Comparison of ENCODE assay signal across 20 cellular contexts in genomic region chr18:49025767-49026500, GRCh38.
DNase-seq lines count a peak whose midpoint lies in the region; ATAC-seq and TF ChIP-seq lines count a peak whose summit lies in the region.
"Had no signal": no experiment of that assay in that cellular context is flagged by ENCODE, and none has a peak within 500 bp of the region (broad histone marks: within the 10 kb centered on the region; RNA-seq: fewer than 3 reads in every experiment).

No MANE protein-coding gene starts in this region.

- H3K27me3 ChIP-seq in WERI-Rb-1 (ENCODE audit: insufficient read depth, low read depth, severe bottlenecking), result no peaks in the 10 kb centered on the region

- no peak overlapping the region for H3K4me3 ChIP-seq in WERI-Rb-1 (ENCODE audit: low read depth, low read length)

- ATAC-seq in GM21423 (IDR thresholded peaks at IDR 0.05; ENCODE audit: unreplicated experiment) (no peak), HG02840 (IDR thresholded peaks at IDR 0.05; ENCODE audit: low FRiP score, unreplicated experiment) (no peak)
- ATAC-seq: activated naive CD4-positive, alpha-beta T cell treated with anti-CD3 and anti-CD28 coated beads, Interleukin-2, amount 50 U/mL, for 72 hours; activated T-cell treated with anti-CD3 and anti-CD28 coated beads, Interleukin-2, amount 50 U/mL, for 72 hours; CD8-positive, alpha-beta T cell; stimulated activated naive CD8-positive, alpha-beta T cell treated with anti-CD3 and anti-CD28 coated beads, Interleukin-15, amount 100 ng/mL, for 72 hours; T-cell had no signal

- TF ChIP-seq CTCF in WERI-Rb-1 (IDR thresholded peaks at IDR 0.05; ENCODE audit: low read depth, low read length), result 0 out of 2 replicates have a peak, but pooled peaks have one; percentile 2

- H3K36me3 ChIP-seq in WERI-Rb-1, result no peaks in the 10 kb centered on the region

- peaks cover 11% of the 10 kb centered on the region for H3K9me3 ChIP-seq in WERI-Rb-1 (ENCODE audit: severe bottlenecking)

- peak overlapping the region; percentile 69 for H3K27ac ChIP-seq in WERI-Rb-1
- H3K27ac ChIP-seq: parathyroid adenoma had no signal

- peak; percentile 57 for DNase-seq in activated effector memory CD4-positive, alpha-beta T cell treated with anti-CD3 and anti-CD28 coated beads, Interleukin-2, amount 50 U/mL, for 16 hours
- DNase-seq in activated effector memory CD4-positive, alpha-beta T cell treated with Interleukin-2 at 50 U/mL for 16 hours, result no peak
- DNase-seq in WERI-Rb-1 (peak; percentile 9), mesenteric fat pad (ENCODE audit: low spot score) (peak; percentile 82), HK-2 (ENCODE audit: unreplicated experiment) (no peak), GM19240 (ENCODE audit: insufficient read length, low spot score) (no peak)
- DNase-seq: activated T-cell treated with anti-CD3 and anti-CD28 coated beads, Interleukin-2, amount 50 U/mL, for 72 hours; NCI-H1105 treated with DMSO at 0.1 percent for 48 hours; NCI-H2107; NCI-H526 treated with DMSO at 0.1 percent for 48 hours; OCI-M1; SIG-M5; stimulated activated CD4-positive, alpha-beta T cell treated with anti-CD3 and anti-CD28 coated beads, Interleukin-1b, Interleukin-23, amount 100 ng/mL, for 48 hours; stimulated activated naive CD8-positive, alpha-beta T cell treated with anti-CD3 and anti-CD28 coated beads, Interleukin-15, amount 100 ng/mL, for 72 hours; T-cell had no signal

Comparison
In these comparisons a context has a peak if more than half of its experiments do, and no peak if none do; other contexts are left out.
1. DNase-seq: peak in activated effector memory CD4-positive, alpha-beta T cell treated with anti-CD3 and anti-CD28 coated beads, Interleukin-2, amount 50 U/mL, for 16 hours (single experiment), WERI-Rb-1 (single experiment) and mesenteric fat pad (single experiment); none in activated effector memory CD4-positive, alpha-beta T cell treated with Interleukin-2 at 50 U/mL for 16 hours (single experiment), HK-2 (single experiment) and GM19240 (single experiment).